ENCODE assay signal across 28 cellular contexts in the genomic region with DNA sequence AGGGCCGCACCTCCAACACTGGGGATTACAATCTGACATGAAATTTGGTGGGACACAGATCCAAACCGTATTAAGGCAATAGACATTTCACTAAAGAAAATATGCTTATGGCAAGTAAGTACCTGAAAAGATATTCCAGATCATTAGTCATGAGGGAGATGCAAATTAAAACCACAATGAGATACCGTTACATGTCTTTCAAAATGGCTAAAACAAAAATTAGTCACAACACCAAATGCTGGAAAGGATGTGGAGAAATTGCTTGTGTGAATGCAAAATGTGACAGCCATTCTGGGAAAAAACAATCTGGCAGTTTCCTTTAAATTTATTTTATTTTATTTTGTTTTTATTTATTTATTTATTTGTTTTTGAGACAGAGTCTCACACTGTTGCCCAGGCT.
DNase-seq lines count a peak whose midpoint lies in the region; ATAC-seq, FAIRE-seq and TF ChIP-seq lines count a peak whose summit lies in the region.
"Had no signal": no experiment of that assay in that cellular context is flagged by ENCODE, and none has a peak within 500 bp of the region (broad histone marks: within the 10 kb centered on the region; RNA-seq: fewer than 3 reads in every experiment).

No MANE protein-coding gene starts in this region.

- intact Hi-C loops in natural killer cell (cut with micrococcal nuclease) (no loop called here), K562 (cut with micrococcal nuclease) (no loop called here)

- in situ Hi-C loops in K562 (cut with MboI) = no loop called here

- H3K4me1 Mint-ChIP-seq in natural killer cell treated with Interleukin-12 subunit alpha and Interleukin-12 subunit beta and Interleukin-15 and Interleukin-18, amount 100 ng/mL, for 72 hours (ENCODE audit: low read depth in 2 of 2) = peaks cover 54 to 74% of the 10 kb centered on the region in 2 donors
- H3K4me1 Mint-ChIP-seq in natural killer cell (peaks cover 52 to 65% of the 10 kb centered on the region in 2 donors), mesothelial cell of epicardium (peaks cover 2% of the 10 kb centered on the region)
- H3K4me1 Mint-ChIP-seq: CD14-positive monocyte had no signal

- CTCF ChIA-PET in K562 (lab: Yijun Ruan, JAX; ENCODE audit: low intra/inter-chr PET ratio) = no interaction called here

- no TSS peak for BruUV-seq in K562 (replicated peaks; lab: Mats Ljungman, UMichigan)

- no peak overlapping the region for H2AFZ ChIP-seq in K562 (ENCODE audit: low read depth, low read length)

- WGBS in K562 (ENCODE audit: insufficient coverage, low coverage, missing lambda C conversion rate) = 0% methylated on average over 3 of the region's 3 CpGs
- WGBS in small intestine, 3 donors = 76 to 87% (median 83%) methylated on average over 3 of the region's 3 CpGs

- no peaks in the 10 kb centered on the region for H3K9me3 ChIP-seq in K562 (replicated peaks; ENCODE audit: control insufficient read depth, insufficient read depth, low read depth, low read length)
- no peaks in the 10 kb centered on the region for H3K9me3 ChIP-seq in small intestine (ENCODE audit: control insufficient read depth, low read depth)
- H3K9me3 ChIP-seq: BE2C had no signal

- peak; percentile 48 to 54 for ATAC-seq in natural killer cell treated with Interleukin-12 subunit alpha and Interleukin-12 subunit beta and Interleukin-15 and Interleukin-18, amount 100 ng/mL, for 72 hours
- ATAC-seq in natural killer cell (no peak), K562 (no peak), foreskin keratinocyte (no peak)

- peaks cover 11% of the 10 kb centered on the region for H3K9me3 Mint-ChIP-seq in natural killer cell treated with Interleukin-12 subunit alpha and Interleukin-12 subunit beta and Interleukin-15 and Interleukin-18, amount 100 ng/mL, for 72 hours
- H3K9me3 Mint-ChIP-seq in natural killer cell (peaks cover 0 to 3% of the 10 kb centered on the region in 2 donors), mesothelial cell of epicardium (peaks cover 25% of the 10 kb centered on the region)

- H3K4me2 ChIP-seq in K562 (ENCODE audit: insufficient read depth, low read length) = no peak overlapping the region
- H3K4me2 ChIP-seq: BLaER1 had no signal

- H3K9ac ChIP-seq in K562 (ENCODE audit: insufficient read depth in 1 of 2, low read depth in 2 of 2, low read length in 2 of 2) = no peak overlapping the region
- H3K9ac ChIP-seq: BLaER1 had no signal

- H3K4me3 Mint-ChIP-seq in natural killer cell treated with Interleukin-12 subunit alpha and Interleukin-12 subunit beta and Interleukin-15 and Interleukin-18, amount 100 ng/mL, for 72 hours = peak overlapping the region; percentile 67
- H3K4me3 Mint-ChIP-seq in natural killer cell = no peak overlapping the region
- no peak overlapping the region for H3K4me3 Mint-ChIP-seq in mesothelial cell of epicardium
- H3K4me3 Mint-ChIP-seq: CD14-positive monocyte; CD4-positive, CD25-positive, alpha-beta regulatory T cell; CD8-positive, alpha-beta memory T cell had no signal

- POLR2A ChIA-PET in K562 (lab: Yijun Ruan, JAX) = no interaction called here

- H3K9me1 ChIP-seq in K562 (ENCODE audit: control insufficient read depth, insufficient read depth, low read length) = no peaks in the 10 kb centered on the region

- no peaks in the 10 kb centered on the region for H4K20me1 ChIP-seq in K562 (replicated peaks; ENCODE audit: control insufficient read depth, insufficient read depth, low read length)
- H4K20me1 ChIP-seq: BLaER1 had no signal

- no peaks in the 10 kb centered on the region for H3K27me3 Mint-ChIP-seq in natural killer cell treated with Interleukin-12 subunit alpha and Interleukin-12 subunit beta and Interleukin-15 and Interleukin-18, amount 100 ng/mL, for 72 hours
- H3K27me3 Mint-ChIP-seq in natural killer cell (ENCODE audit: low read depth in 2 of 2) (no peaks in the 10 kb centered on the region), mesothelial cell of epicardium (ENCODE audit: low read depth) (peaks cover 10% of the 10 kb centered on the region)
- H3K27me3 Mint-ChIP-seq: CD8-positive, alpha-beta memory T cell had no signal

- H3K79me2 ChIP-seq in K562 (ENCODE audit: control insufficient read depth, insufficient read depth, low read length) = no peaks in the 10 kb centered on the region

- H3K4me1 ChIP-seq in K562 (replicated peaks in 1 of 2; ENCODE audit: control insufficient read depth in 2 of 2, insufficient read depth in 2 of 2, low read length in 2 of 2) (no peaks in the 10 kb centered on the region), foreskin keratinocyte (no peaks in the 10 kb centered on the region), small intestine (ENCODE audit: control insufficient read depth in 2 of 2, insufficient read depth in 1 of 2, low read depth in 1 of 2, low read length in 1 of 2) (no peaks in the 10 kb centered on the region)
- H3K4me1 ChIP-seq: BE2C, BLaER1 had no signal

- no peaks in the 10 kb centered on the region for H3K27me3 ChIP-seq in K562 (ENCODE audit: control insufficient read depth in 2 of 2, insufficient read depth in 2 of 2, low read length in 2 of 2)
- H3K27me3 ChIP-seq in foreskin keratinocyte = peaks cover 20% of the 10 kb centered on the region
- H3K27me3 ChIP-seq in small intestine (ENCODE audit: control insufficient read depth in 2 of 2, insufficient read depth in 2 of 2, low read length in 2 of 2) = no peaks in the 10 kb centered on the region
- H3K27me3 ChIP-seq: BLaER1 had no signal

- no peak for DNase-seq in natural killer cell treated with Interleukin-12 subunit alpha and Interleukin-12 subunit beta and Interleukin-15 and Interleukin-18, amount 100 ng/mL, for 72 hours (ENCODE audit: low spot score)
- no peak for DNase-seq in natural killer cell
- peak; percentile 5 for DNase-seq in M059J (ENCODE audit: low read depth)
- DNase-seq in K562 (ENCODE audit: extremely low read depth in 1 of 4, low spot score in 3 of 4) = no peak
- peak; percentile 29 to 63 for DNase-seq in foreskin keratinocyte
- DNase-seq in GM03348 (ENCODE audit: low spot score) = no peak
- DNase-seq in mesothelial cell of epicardium (ENCODE audit: low spot score in 2 of 2, unreplicated experiment in 2 of 2) = no peak
- DNase-seq in small intestine = no peak
- DNase-seq: 8988T; ACHN; BE2C; C1 segment of cervical spinal cord; CD4-positive, alpha-beta memory T cell; CD4-positive, CD25-positive, alpha-beta regulatory T cell; CD8-positive, alpha-beta memory T cell; COR-L47; DMS 273 treated with DMSO at 0.1 percent for 48 hours; DMS153; DMS53; DMS79; DND-41; EL; GDM1 had no signal

- H3K36me3 Mint-ChIP-seq in natural killer cell treated with Interleukin-12 subunit alpha and Interleukin-12 subunit beta and Interleukin-15 and Interleukin-18, amount 100 ng/mL, for 72 hours = peaks cover 58% of the 10 kb centered on the region
- H3K36me3 Mint-ChIP-seq in natural killer cell = peaks cover 7% of the 10 kb centered on the region
- H3K36me3 Mint-ChIP-seq in mesothelial cell of epicardium = peaks cover 3% of the 10 kb centered on the region
- H3K36me3 Mint-ChIP-seq: CD14-positive monocyte; CD4-positive, CD25-positive, alpha-beta regulatory T cell had no signal

- TF ChIP-seq EP300 in K562 (IDR thresholded peaks at IDR 0.05; ENCODE audit: low read length) = no peak

- H3K27ac ChIP-seq in K562 (ENCODE audit: extremely low read depth, low read depth, low read length) (no peak overlapping the region), foreskin keratinocyte (no peak overlapping the region), small intestine (ENCODE audit: low read depth in 1 of 2, low read length in 1 of 2) (no peak overlapping the region)
- H3K27ac ChIP-seq: BLaER1 had no signal

- TF ChIP-seq CTCF in natural killer cell (IDR thresholded peaks at IDR 0.05) (no peak), K562 (IDR thresholded peaks at IDR 0.05 in 2 of 3, conservative IDR thresholded peaks at IDR 0.05 in 1 of 3; ENCODE audit: insufficient read depth in 2 of 3, low read depth in 1 of 3, low read length in 3 of 3) (no peak), foreskin keratinocyte (conservative IDR thresholded peaks at IDR 0.05) (no peak), mesothelial cell of epicardium (IDR thresholded peaks at IDR 0.05; ENCODE audit: unreplicated experiment) (no peak)

- FAIRE-seq in K562 (lab: Jason Lieb, UNC) = no peak
- FAIRE-seq in small intestine (lab: Jason Lieb, UNC) = no peak
- FAIRE-seq: A204.1, GM12891, GM19239 had no signal

- H3K4me3 ChIP-seq in K562 (no peak overlapping the region), small intestine (ENCODE audit: low read depth in 1 of 2, low read length in 2 of 2) (no peak overlapping the region)
- H3K4me3 ChIP-seq: BLaER1 had no signal

- TF ChIP-seq POLR2A in K562 (conservative IDR thresholded peaks at IDR 0.05) = no peak

- TF ChIP-seq RAD21 in K562 (CRISPR knock-in tag; conservative IDR thresholded peaks at IDR 0.05 in 1 of 2, IDR thresholded peaks at IDR 0.05 in 1 of 2) = no peak

- peak overlapping the region; percentile 67 to 88 for H3K27ac Mint-ChIP-seq in natural killer cell treated with Interleukin-12 subunit alpha and Interleukin-12 subunit beta and Interleukin-15 and Interleukin-18, amount 100 ng/mL, for 72 hours
- no peak overlapping the region for H3K27ac Mint-ChIP-seq in natural killer cell
- no peak overlapping the region for H3K27ac Mint-ChIP-seq in mesothelial cell of epicardium
- H3K27ac Mint-ChIP-seq: CD14-positive monocyte; CD4-positive, CD25-positive, alpha-beta regulatory T cell had no signal

- no peaks in the 10 kb centered on the region for H3K36me3 ChIP-seq in K562 (ENCODE audit: control insufficient read depth, insufficient read depth, low read length)
- no peaks in the 10 kb centered on the region for H3K36me3 ChIP-seq in small intestine (ENCODE audit: control insufficient read depth in 2 of 2, insufficient read depth in 2 of 2, low read length in 2 of 2)
- H3K36me3 ChIP-seq: BE2C had no signal

TF ChIP-seq in K562, 482 proteins besides CTCF, POLR2A, EP300 and RAD21:
- peak; percentile 82 for TF ChIP-seq RBM25 (IDR thresholded peaks at IDR 0.05; ENCODE audit: low read depth, low read length, severe bottlenecking)
- TF ChIP-seq, protein P1, sequence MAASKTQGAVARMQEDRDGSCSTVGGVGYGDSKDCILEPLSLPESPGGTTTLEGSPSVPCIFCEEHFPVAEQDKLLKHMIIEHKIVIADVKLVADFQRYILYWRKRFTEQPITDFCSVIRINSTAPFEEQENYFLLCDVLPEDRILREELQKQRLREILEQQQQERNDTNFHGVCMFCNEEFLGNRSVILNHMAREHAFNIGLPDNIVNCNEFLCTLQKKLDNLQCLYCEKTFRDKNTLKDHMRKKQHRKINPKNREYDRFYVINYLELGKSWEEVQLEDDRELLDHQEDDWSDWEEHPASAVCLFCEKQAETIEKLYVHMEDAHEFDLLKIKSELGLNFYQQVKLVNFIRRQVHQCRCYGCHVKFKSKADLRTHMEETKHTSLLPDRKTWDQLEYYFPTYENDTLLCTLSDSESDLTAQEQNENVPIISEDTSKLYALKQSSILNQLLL (CRISPR knock-in tag; IDR thresholded peaks at IDR 0.05; ENCODE audit: borderline replicate concordance) = no peak

Comparison
In these comparisons a context has a peak if more than half of its experiments do, and no peak if none do; other contexts are left out.
1. ATAC-seq: peak in natural killer cell treated with Interleukin-12 subunit alpha and Interleukin-12 subunit beta and Interleukin-15 and Interleukin-18, amount 100 ng/mL, for 72 hours (2 of 2); none in natural killer cell (0 of 3), K562 (single experiment) and foreskin keratinocyte (single experiment).
2. H3K27ac Mint-ChIP-seq: peak in natural killer cell treated with Interleukin-12 subunit alpha and Interleukin-12 subunit beta and Interleukin-15 and Interleukin-18, amount 100 ng/mL, for 72 hours (2 of 2); none in natural killer cell (0 of 2) and mesothelial cell of epicardium (single experiment).
3. DNase-seq: peak in M059J (single experiment) and foreskin keratinocyte (2 of 2); none in natural killer cell treated with Interleukin-12 subunit alpha and Interleukin-12 subunit beta and Interleukin-15 and Interleukin-18, amount 100 ng/mL, for 72 hours (single experiment), natural killer cell (single experiment), K562 (0 of 4), GM03348 (single experiment), mesothelial cell of epicardium (0 of 2) and small intestine (single experiment).